Comparison of ENCODE assay signal across 16 cellular contexts in genomic region chr7:36905836-36906235, GRCh38.
DNase-seq lines count a peak whose midpoint lies in the region; ATAC-seq and TF ChIP-seq lines count a peak whose summit lies in the region.
"Had no signal": no experiment of that assay in that cellular context is flagged by ENCODE, and none has a peak within 500 bp of the region (broad histone marks: within the 10 kb centered on the region; RNA-seq: fewer than 3 reads in every experiment).

No MANE protein-coding gene starts in this region.

- H3K4me2 ChIP-seq in hepatocyte (no peak overlapping the region), trophoblast cell (ENCODE audit: low read length) (no peak overlapping the region)
- H3K4me2 ChIP-seq: GM23338 had no signal

- no peak overlapping the region for H3K23ac ChIP-seq in trophoblast cell (ENCODE audit: low read length)

- no peaks in the 10 kb centered on the region for H3K27me3 Mint-ChIP-seq in CD4-positive, alpha-beta T cell
- no peaks in the 10 kb centered on the region for H3K27me3 Mint-ChIP-seq in activated naive CD4-positive, alpha-beta T cell treated with anti-CD3 and anti-CD28 coated beads, Interleukin-2, amount 10 ng/mL, durations not matched to agents 7 days and 5 days

- H3K4me1 Mint-ChIP-seq in CD4-positive, alpha-beta T cell (ENCODE audit: low read depth) = peaks cover 19% of the 10 kb centered on the region
- no peaks in the 10 kb centered on the region for H3K4me1 Mint-ChIP-seq in activated naive CD4-positive, alpha-beta T cell treated with anti-CD3 and anti-CD28 coated beads, Interleukin-2, amount 10 ng/mL, durations not matched to agents 7 days and 5 days
- H3K4me1 Mint-ChIP-seq: CD14-positive monocyte had no signal

- peaks cover 2% of the 10 kb centered on the region for H3K79me1 ChIP-seq in trophoblast cell (ENCODE audit: low read length)

- no peak overlapping the region for H3K4me3 Mint-ChIP-seq in CD4-positive, alpha-beta T cell
- no peak overlapping the region for H3K4me3 Mint-ChIP-seq in activated naive CD4-positive, alpha-beta T cell treated with anti-CD3 and anti-CD28 coated beads, Interleukin-2, amount 10 ng/mL, durations not matched to agents 7 days and 5 days
- H3K4me3 Mint-ChIP-seq: CD14-positive monocyte; CD8-positive, alpha-beta memory T cell; GM23338 had no signal

- no peak overlapping the region for H3K4ac ChIP-seq in trophoblast cell (ENCODE audit: low read depth, low read length)

- no peak overlapping the region for H3K9ac ChIP-seq in trophoblast cell (ENCODE audit: low read length)

- H3K27ac Mint-ChIP-seq in CD4-positive, alpha-beta T cell = peak overlapping the region; percentile 44
- H3K27ac Mint-ChIP-seq in activated naive CD4-positive, alpha-beta T cell treated with anti-CD3 and anti-CD28 coated beads, Interleukin-2, amount 10 ng/mL, durations not matched to agents 7 days and 5 days = no peak overlapping the region
- H3K27ac Mint-ChIP-seq: GM23338 had no signal

- 89% methylated on average over 2 of the region's 2 CpGs for WGBS in hepatocyte (ENCODE audit: low lambda C conversion rate, missing lambda C conversion rate)
- no CpG with 5 or more reads among the region's 2 CpGs for WGBS in trophoblast cell (ENCODE audit: extremely low coverage, insufficient coverage, insufficient read length)

- H3K14ac ChIP-seq in trophoblast cell (ENCODE audit: low read length) = no peak overlapping the region

- no peak overlapping the region for H4K91ac ChIP-seq in trophoblast cell (ENCODE audit: low read depth, low read length)

- H3K9me3 Mint-ChIP-seq in CD4-positive, alpha-beta T cell = peaks cover 2% of the 10 kb centered on the region
- H3K9me3 Mint-ChIP-seq in activated naive CD4-positive, alpha-beta T cell treated with anti-CD3 and anti-CD28 coated beads, Interleukin-2, amount 10 ng/mL, durations not matched to agents 7 days and 5 days = no peaks in the 10 kb centered on the region
- H3K9me3 Mint-ChIP-seq: CD14-positive monocyte; CD8-positive, alpha-beta memory T cell; GM23338 had no signal

- peaks cover 70% of the 10 kb centered on the region for H3K36me3 Mint-ChIP-seq in CD4-positive, alpha-beta T cell (ENCODE audit: low read depth)
- H3K36me3 Mint-ChIP-seq in activated naive CD4-positive, alpha-beta T cell treated with anti-CD3 and anti-CD28 coated beads, Interleukin-2, amount 10 ng/mL, durations not matched to agents 7 days and 5 days = peaks cover 46% of the 10 kb centered on the region

- no peaks in the 10 kb centered on the region for H3K9me2 ChIP-seq in hepatocyte (replicated peaks; ENCODE audit: insufficient read depth)

- H3K36me3 ChIP-seq in hepatocyte (replicated peaks; ENCODE audit: insufficient read depth, low read depth) = no peaks in the 10 kb centered on the region
- H3K36me3 ChIP-seq in trophoblast cell (ENCODE audit: control insufficient read depth in 1 of 2, insufficient read depth in 2 of 2, low read length in 2 of 2) = no peaks in the 10 kb centered on the region

- H3K18ac ChIP-seq in trophoblast cell (ENCODE audit: low read length) = peak overlapping the region; percentile 34

- H2BK120ac ChIP-seq in trophoblast cell (ENCODE audit: insufficient read depth, low read length, poor library complexity) = no peak overlapping the region

- H4K12ac ChIP-seq in trophoblast cell (ENCODE audit: low read depth, low read length) = peak overlapping the region; percentile 20

- CTCF ChIA-PET in CD4-positive, alpha-beta T cell (lab: Charles Lee) = no interaction called here
- CTCF ChIA-PET in activated naive CD4-positive, alpha-beta T cell treated with anti-CD3 and anti-CD28 coated beads, Interleukin-2, amount 10 ng/mL, durations not matched to agents 7 days and 5 days (lab: Charles Lee) = no interaction called here

- H3K27me3 ChIP-seq in CD4-positive, alpha-beta T cell (ENCODE audit: control insufficient read depth, insufficient read depth, low read length) = no peaks in the 10 kb centered on the region
- H3K27me3 ChIP-seq in hepatocyte = no peaks in the 10 kb centered on the region
- no peaks in the 10 kb centered on the region for H3K27me3 ChIP-seq in trophoblast cell (ENCODE audit: insufficient read depth, low read length)

- no peak overlapping the region for H2AK5ac ChIP-seq in trophoblast cell (ENCODE audit: low read length)

- no peaks in the 10 kb centered on the region for H3K9me3 ChIP-seq in CD4-positive, alpha-beta T cell (ENCODE audit: control insufficient read depth, low read length)
- H3K9me3 ChIP-seq in hepatocyte (ENCODE audit: low read depth) (no peaks in the 10 kb centered on the region), trophoblast cell (ENCODE audit: insufficient read depth, low read depth, low read length) (no peaks in the 10 kb centered on the region)

- intact Hi-C loops in CD4-positive, alpha-beta T cell (cut with DNase I, micrococcal nuclease) = no loop called here

- peak in 2 of 3 experiments; percentile 20 to 41 for DNase-seq in NCI-H1417 (lab: John Stamatoyannopoulos, UW)
- DNase-seq in NCI-H1417 treated with DMSO at 0.1 percent for 48 hours (lab: John Stamatoyannopoulos, UW) = no peak
- no peak for DNase-seq in CD4-positive, alpha-beta T cell
- DNase-seq in hepatocyte (ENCODE audit: low spot score) = no peak
- DNase-seq in trophoblast cell = no peak
- DNase-seq in activated naive CD4-positive, alpha-beta T cell treated with anti-CD3 and anti-CD28 coated beads, Interleukin-2, amount 10 ng/mL, durations not matched to agents 7 days and 5 days = no peak
- no peak for DNase-seq in SKM-1 treated with dmso at 0.1 percent for 144 hours (lab: John Stamatoyannopoulos, UW; ENCODE audit: unreplicated experiment)
- DNase-seq: Caco-2; CD8-positive, alpha-beta memory T cell; DND-41; GDM1; H7 had no signal

- H2BK12ac ChIP-seq in trophoblast cell (ENCODE audit: low read length) = peak overlapping the region; percentile 81

- no peak overlapping the region for H3K4me3 ChIP-seq in hepatocyte
- H3K4me3 ChIP-seq in trophoblast cell (ENCODE audit: low read depth, low read length) = no peak overlapping the region
- H3K4me3 ChIP-seq: GM23338 had no signal

- no peak overlapping the region for H3K27ac ChIP-seq in CD4-positive, alpha-beta T cell (ENCODE audit: low read depth, low read length)
- peak overlapping the region; percentile 26 for H3K27ac ChIP-seq in hepatocyte
- H3K27ac ChIP-seq in trophoblast cell (ENCODE audit: low read depth, low read length) = peak overlapping the region; percentile 4
- H3K27ac ChIP-seq: 22Rv1 had no signal

- H4K20me1 ChIP-seq in hepatocyte (ENCODE audit: insufficient read depth, poor library complexity, severe bottlenecking) = no peaks in the 10 kb centered on the region

- TF ChIP-seq CTCF in CD4-positive, alpha-beta T cell (IDR thresholded peaks at IDR 0.05) = no peak
- no peak for TF ChIP-seq CTCF in hepatocyte (IDR thresholded peaks at IDR 0.05; ENCODE audit: poor library complexity)

- H2AFZ ChIP-seq in hepatocyte (no peak overlapping the region), trophoblast cell (ENCODE audit: insufficient read depth, low read length, poor library complexity) (no peak overlapping the region)
- H2AFZ ChIP-seq: GM23338 had no signal

- H2BK5ac ChIP-seq in trophoblast cell (ENCODE audit: low read depth, low read length, poor library complexity) = peak overlapping the region; percentile 55

- H3K79me2 ChIP-seq in hepatocyte (no peaks in the 10 kb centered on the region), trophoblast cell (ENCODE audit: control insufficient read depth, insufficient read depth, low read length, poor library complexity) (no peaks in the 10 kb centered on the region)

- POLR2A ChIA-PET in CD4-positive, alpha-beta T cell (lab: Charles Lee) = no interaction called here

- H3K4me1 ChIP-seq in hepatocyte (ENCODE audit: insufficient read depth) = no peaks in the 10 kb centered on the region
- peaks cover 5 to 14% of the 10 kb centered on the region in 2 experiments for H3K4me1 ChIP-seq in trophoblast cell (ENCODE audit: control insufficient read depth in 1 of 2, insufficient read depth in 2 of 2, low read length in 2 of 2)

- peak overlapping the region; percentile 25 for H4K8ac ChIP-seq in trophoblast cell (ENCODE audit: low read depth, low read length)

- ATAC-seq in CD4-positive, alpha-beta T cell (ENCODE audit: poor library complexity) = no peak
- no peak for ATAC-seq in GM18909 (IDR thresholded peaks at IDR 0.05; ENCODE audit: poor library complexity, unreplicated experiment)
- ATAC-seq: GM23338 had no signal

Comparison
In these comparisons a context has a peak if more than half of its experiments do, and no peak if none do; other contexts are left out.
1. DNase-seq: peak in NCI-H1417 (2 of 3); none in NCI-H1417 treated with DMSO at 0.1 percent for 48 hours (single experiment), CD4-positive, alpha-beta T cell (0 of 10), hepatocyte (single experiment), trophoblast cell (0 of 2), activated naive CD4-positive, alpha-beta T cell treated with anti-CD3 and anti-CD28 coated beads, Interleukin-2, amount 10 ng/mL, durations not matched to agents 7 days and 5 days (single experiment) and SKM-1 treated with dmso at 0.1 percent for 144 hours (single experiment).